Comparison of ENCODE assay signal across 13 cellular contexts in the genomic region with DNA sequence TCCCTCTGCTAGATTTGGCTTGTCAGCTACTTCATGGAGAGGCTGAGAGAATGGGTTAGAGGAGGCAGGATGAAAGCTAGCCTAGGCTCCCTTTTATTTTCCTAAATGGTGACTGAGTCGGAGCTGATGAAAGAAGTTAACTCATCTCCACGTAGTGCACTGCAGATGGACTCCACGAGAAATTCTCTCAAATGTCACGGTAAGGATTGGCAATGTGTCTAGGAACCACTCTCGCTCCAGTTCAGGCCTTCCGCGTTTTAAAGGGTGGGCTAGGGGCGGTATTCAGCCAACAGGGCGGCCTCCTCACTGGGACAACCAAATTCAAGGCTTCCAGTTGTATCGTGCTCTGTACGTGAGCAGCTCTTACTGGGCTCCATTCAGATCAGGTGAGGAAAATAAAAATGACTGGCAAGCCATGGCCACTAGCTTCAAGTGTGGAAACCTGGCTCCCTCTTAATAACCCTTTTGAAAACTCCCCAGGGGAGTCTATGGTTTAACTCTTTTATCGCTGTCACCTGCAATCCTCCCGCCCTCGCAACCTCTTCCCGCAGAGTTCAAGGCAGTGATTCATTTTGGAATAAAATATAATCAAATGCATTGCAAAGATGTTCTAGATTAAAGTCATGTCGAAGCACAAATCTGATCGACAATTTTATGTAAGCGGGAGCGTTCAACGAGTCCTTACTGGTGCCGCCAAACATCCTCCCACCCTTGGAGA. TPM values are rescaled to one million over a fixed set of nuclear protein-coding genes. Genes with fewer than 3 reads are reported as not detected.
A peak's percentile ranks its signal among the peaks of the same experiment; 100 is the strongest.
DNase-seq lines count a peak whose midpoint lies in the region; ATAC-seq and TF ChIP-seq lines count a peak whose summit lies in the region.
"Had no signal": no experiment of that assay in that cellular context is flagged by ENCODE, and none has a peak within 500 bp of the region (broad histone marks: within the 10 kb centered on the region; RNA-seq: fewer than 3 reads in every experiment).

No MANE protein-coding gene starts in this region.

- 30% methylated on average over 21 of the region's 21 CpGs for WGBS in right cardiac atrium

- TF ChIP-seq CTCF in cardiac muscle cell (IDR thresholded peaks at IDR 0.05; ENCODE audit: low read depth, low read length) (no peak), brain microvascular endothelial cell (IDR thresholded peaks at IDR 0.05; ENCODE audit: low read depth, low read length, missing control alignments) (no peak), lower lobe of right lung (IDR thresholded peaks at IDR 0.05) (no peak), thoracic aorta (IDR thresholded peaks at IDR 0.05) (no peak)

- in situ Hi-C loops in brain microvascular endothelial cell (cut with HindIII; ENCODE audit: low pct_ligation_motif_present, low sequenced_read_pairs): no loop called here
- in situ Hi-C loops in KBM-7 (cut with MboI; ENCODE audit: low pct_unique_long_range_greater_than_20kb, low sequenced_read_pairs): no loop called here

- H3K27ac ChIP-seq in cardiac muscle cell (no peak overlapping the region), right cardiac atrium (ENCODE audit: low read length) (no peak overlapping the region), brain microvascular endothelial cell (no peak overlapping the region), lower lobe of right lung (no peak overlapping the region), thoracic aorta (no peak overlapping the region)
- H3K27ac ChIP-seq: neutrophil, tibial artery had no signal

- ATAC-seq in right cardiac atrium: no peak
- no peak for ATAC-seq in lower lobe of right lung
- ATAC-seq in thoracic aorta (ENCODE audit: insufficient number of reproducible peaks, low FRiP score, low read depth): no peak
- ATAC-seq in GM18870 (IDR thresholded peaks at IDR 0.05; ENCODE audit: unreplicated experiment): no peak

- H3K4me1 ChIP-seq in cardiac muscle cell (ENCODE audit: low read depth) (no peaks in the 10 kb centered on the region), right cardiac atrium (ENCODE audit: control insufficient read depth, insufficient read depth, low read length) (no peaks in the 10 kb centered on the region), lower lobe of right lung (peaks cover 17% of the 10 kb centered on the region), thoracic aorta (ENCODE audit: control insufficient read depth in 1 of 2, low read depth in 2 of 2) (peaks cover 0 to 15% of the 10 kb centered on the region in 2 donors)

- intact Hi-C loops in right cardiac atrium (cut with DNase I) (no loop called here), lower lobe of right lung (cut with DNase I) (no loop called here)

- H3K9me3 ChIP-seq in cardiac muscle cell (ENCODE audit: low read depth) (no peaks in the 10 kb centered on the region), right cardiac atrium (ENCODE audit: control insufficient read depth, low read length) (no peaks in the 10 kb centered on the region), lower lobe of right lung (no peaks in the 10 kb centered on the region), thoracic aorta (no peaks in the 10 kb centered on the region)
- H3K9me3 ChIP-seq: neutrophil, tibial artery had no signal

- peaks cover 10% of the 10 kb centered on the region for H3K27me3 ChIP-seq in cardiac muscle cell
- no peaks in the 10 kb centered on the region for H3K27me3 ChIP-seq in right cardiac atrium (ENCODE audit: control insufficient read depth, insufficient read depth)
- peaks cover 16% of the 10 kb centered on the region for H3K27me3 ChIP-seq in brain microvascular endothelial cell (replicated peaks)
- peaks cover 14% of the 10 kb centered on the region for H3K27me3 ChIP-seq in lower lobe of right lung (ENCODE audit: low read depth)
- no peaks in the 10 kb centered on the region for H3K27me3 ChIP-seq in thoracic aorta (replicated peaks; ENCODE audit: insufficient read depth)

- peak overlapping the region; percentile 80 for H3K4me3 ChIP-seq in cardiac muscle cell
- no peak overlapping the region for H3K4me3 ChIP-seq in right cardiac atrium (ENCODE audit: low read length)
- peak overlapping the region; percentile 68 for H3K4me3 ChIP-seq in brain microvascular endothelial cell (ENCODE audit: low read depth, low read length)
- peak overlapping the region; percentile 44 for H3K4me3 ChIP-seq in lower lobe of right lung
- peak overlapping the region; percentile 68 for H3K4me3 ChIP-seq in thoracic aorta

- DNase-seq in cardiac muscle cell (ENCODE audit: low read depth in 1 of 2, low spot score in 1 of 2): peak in 1 of 2 donors; percentile 31
- DNase-seq in right cardiac atrium: no peak
- no peak for DNase-seq in brain microvascular endothelial cell
- no peak for DNase-seq in lower lobe of right lung
- DNase-seq in thoracic aorta (ENCODE audit: low spot score): no peak
- DNase-seq in KBM-7: no peak
- DNase-seq in NCI-H1092 treated with DMSO at 0.1 percent for 48 hours (lab: John Stamatoyannopoulos, UW): no peak
- DNase-seq: activated CD4-positive, CD25-positive, alpha-beta regulatory T cell treated with anti-CD3 and anti-CD28 coated beads, Interleukin-2, amount 50 U/mL, for 72 hours; activated effector memory CD4-positive, alpha-beta T cell treated with anti-CD3 and anti-CD28 coated beads, Interleukin-2, amount 50 U/mL, for 16 hours; NCI-H1092; tibial artery had no signal

- H3K36me3 ChIP-seq in cardiac muscle cell: no peaks in the 10 kb centered on the region
- no peaks in the 10 kb centered on the region for H3K36me3 ChIP-seq in brain microvascular endothelial cell (replicated peaks)
- H3K36me3 ChIP-seq in lower lobe of right lung: no peaks in the 10 kb centered on the region
- H3K36me3 ChIP-seq in thoracic aorta: no peaks in the 10 kb centered on the region
- H3K36me3 ChIP-seq: neutrophil, tibial artery had no signal

RNA-seq across cellular contexts. Expression of a gene that starts 1.3 kb away (rescaled TPM):
- 2.1 and 4.6 TPM in 2 replicates for total RNA-seq in cardiac muscle cell
- polyA plus RNA-seq in cardiac muscle cell: 1.3 and 4.2 TPM in 2 replicates
- not detected for total RNA-seq in right cardiac atrium
- polyA plus RNA-seq in right cardiac atrium: 0.11 TPM
- total RNA-seq in lower lobe of right lung: 0.74 TPM
- not detected for total RNA-seq in thoracic aorta
